Comparison of ENCODE assay signal across 16 cellular contexts in genomic region chr22:23820748-23821211, GRCh38. TPM values are rescaled to one million over a fixed set of nuclear protein-coding genes. Genes with fewer than 3 reads are reported as not detected.
DNase-seq lines count a peak whose midpoint lies in the region; ATAC-seq lines count a peak whose summit lies in the region.
"Had no signal": no experiment of that assay in that cellular context is flagged by ENCODE, and none has a peak within 500 bp of the region (broad histone marks: within the 10 kb centered on the region; RNA-seq: fewer than 3 reads in every experiment).

No MANE protein-coding gene starts in this region.

- H3K36me3 Mint-ChIP-seq in activated T-cell treated with anti-CD3 and anti-CD28 coated beads, Interleukin-2, amount 50 U/mL, for 72 hours (ENCODE audit: insufficient read depth in 2 of 2), result peaks cover 5 to 18% of the 10 kb centered on the region in 2 donors
- peaks cover 61% of the 10 kb centered on the region for H3K36me3 Mint-ChIP-seq in activated naive CD8-positive, alpha-beta T cell treated with anti-CD3 and anti-CD28 coated beads, Interleukin-2, amount 10 ng/mL, durations not matched to agents 7 days and 5 days
- peaks cover 86% of the 10 kb centered on the region for H3K36me3 Mint-ChIP-seq in stimulated activated effector memory CD8-positive, alpha-beta T cell treated with anti-CD3 and anti-CD28 coated beads, Interleukin-12 subunit alpha, Interleukin-12 subunit beta, amount 100 ng/mL, for 72 hours

- H3K27ac ChIP-seq in substantia nigra (ENCODE audit: low read depth, low read length, poor library complexity, severe bottlenecking), result no peak overlapping the region
- H3K27ac ChIP-seq: ovary had no signal

- no peaks in the 10 kb centered on the region for H3K9me3 Mint-ChIP-seq in activated T-cell treated with anti-CD3 and anti-CD28 coated beads, Interleukin-2, amount 50 U/mL, for 72 hours
- no peaks in the 10 kb centered on the region for H3K9me3 Mint-ChIP-seq in activated naive CD8-positive, alpha-beta T cell treated with anti-CD3 and anti-CD28 coated beads, Interleukin-2, amount 10 ng/mL, durations not matched to agents 7 days and 5 days
- no peaks in the 10 kb centered on the region for H3K9me3 Mint-ChIP-seq in stimulated activated effector memory CD8-positive, alpha-beta T cell treated with anti-CD3 and anti-CD28 coated beads, Interleukin-12 subunit alpha, Interleukin-12 subunit beta, amount 100 ng/mL, for 72 hours
- H3K9me3 Mint-ChIP-seq: T-cell had no signal

- H3K4me3 Mint-ChIP-seq in activated T-cell treated with anti-CD3 and anti-CD28 coated beads, Interleukin-2, amount 50 U/mL, for 72 hours, result peak overlapping the region in 1 of 2 donors; percentile 21
- peak overlapping the region; percentile 75 for H3K4me3 Mint-ChIP-seq in activated naive CD8-positive, alpha-beta T cell treated with anti-CD3 and anti-CD28 coated beads, Interleukin-2, amount 10 ng/mL, durations not matched to agents 7 days and 5 days
- H3K4me3 Mint-ChIP-seq in stimulated activated effector memory CD8-positive, alpha-beta T cell treated with anti-CD3 and anti-CD28 coated beads, Interleukin-12 subunit alpha, Interleukin-12 subunit beta, amount 100 ng/mL, for 72 hours, result peak overlapping the region; percentile 16
- H3K4me3 Mint-ChIP-seq: activated naive CD8-positive, alpha-beta T cell; T-cell had no signal

- peak; percentile 25 to 34 for DNase-seq in activated T-cell treated with anti-CD3 and anti-CD28 coated beads, Interleukin-2, amount 50 U/mL, for 72 hours
- DNase-seq in activated T-cell treated with anti-CD3 and anti-CD28 coated beads, Interleukin-2, amount 50 U/mL, for 48 hours, result no peak
- peak; percentile 94 for DNase-seq in KBM-7
- DNase-seq in activated naive CD8-positive, alpha-beta T cell treated with anti-CD3 and anti-CD28 coated beads, Interleukin-2, amount 10 ng/mL, durations not matched to agents 7 days and 5 days, result peak; percentile 73
- no peak for DNase-seq in stimulated activated effector memory CD8-positive, alpha-beta T cell treated with anti-CD3 and anti-CD28 coated beads, Interleukin-12 subunit alpha, Interleukin-12 subunit beta, amount 100 ng/mL, for 72 hours (ENCODE audit: low spot score in 2 of 2)
- no peak for DNase-seq in substantia nigra (lab: John Stamatoyannopoulos, UW)
- no peak for DNase-seq in posterior vena cava (ENCODE audit: low spot score)
- DNase-seq: activated CD4-positive, alpha-beta T cell treated with anti-CD3 and anti-CD28 coated beads for 48 hours; EL; mesenchymal stem cell; MM.1S; NCI-H2171 treated with DMSO at 0.1 percent for 48 hours; ovary; T-cell had no signal

- H3K27me3 Mint-ChIP-seq in activated T-cell treated with anti-CD3 and anti-CD28 coated beads, Interleukin-2, amount 50 U/mL, for 72 hours (ENCODE audit: low read depth), result no peaks in the 10 kb centered on the region
- no peaks in the 10 kb centered on the region for H3K27me3 Mint-ChIP-seq in activated naive CD8-positive, alpha-beta T cell treated with anti-CD3 and anti-CD28 coated beads, Interleukin-2, amount 10 ng/mL, durations not matched to agents 7 days and 5 days
- H3K27me3 Mint-ChIP-seq: activated naive CD8-positive, alpha-beta T cell; T-cell had no signal

- ATAC-seq in activated T-cell treated with anti-CD3 and anti-CD28 coated beads, Interleukin-2, amount 50 U/mL, for 72 hours (replicated peaks in 1 of 2), result peak; percentile 87 to 88
- peak; percentile 96 for ATAC-seq in activated naive CD8-positive, alpha-beta T cell treated with anti-CD3 and anti-CD28 coated beads, Interleukin-2, amount 10 ng/mL, durations not matched to agents 7 days and 5 days (ENCODE audit: low read depth)
- ATAC-seq in stimulated activated effector memory CD8-positive, alpha-beta T cell treated with anti-CD3 and anti-CD28 coated beads, Interleukin-12 subunit alpha, Interleukin-12 subunit beta, amount 100 ng/mL, for 72 hours, result peak; percentile 88
- ATAC-seq in GM18909 (IDR thresholded peaks at IDR 0.05; ENCODE audit: poor library complexity, unreplicated experiment), result no peak

- H3K27ac Mint-ChIP-seq in activated T-cell treated with anti-CD3 and anti-CD28 coated beads, Interleukin-2, amount 50 U/mL, for 72 hours, result peak overlapping the region; percentile 48
- peak overlapping the region; percentile 97 for H3K27ac Mint-ChIP-seq in activated naive CD8-positive, alpha-beta T cell treated with anti-CD3 and anti-CD28 coated beads, Interleukin-2, amount 10 ng/mL, durations not matched to agents 7 days and 5 days
- H3K27ac Mint-ChIP-seq in stimulated activated effector memory CD8-positive, alpha-beta T cell treated with anti-CD3 and anti-CD28 coated beads, Interleukin-12 subunit alpha, Interleukin-12 subunit beta, amount 100 ng/mL, for 72 hours, result peak overlapping the region; percentile 86
- H3K27ac Mint-ChIP-seq: activated naive CD8-positive, alpha-beta T cell had no signal

- peaks cover 11% of the 10 kb centered on the region for H3K4me1 Mint-ChIP-seq in activated T-cell treated with anti-CD3 and anti-CD28 coated beads, Interleukin-2, amount 50 U/mL, for 72 hours (ENCODE audit: low read depth)
- peaks cover 34% of the 10 kb centered on the region for H3K4me1 Mint-ChIP-seq in activated naive CD8-positive, alpha-beta T cell treated with anti-CD3 and anti-CD28 coated beads, Interleukin-2, amount 10 ng/mL, durations not matched to agents 7 days and 5 days
- H3K4me1 Mint-ChIP-seq in stimulated activated effector memory CD8-positive, alpha-beta T cell treated with anti-CD3 and anti-CD28 coated beads, Interleukin-12 subunit alpha, Interleukin-12 subunit beta, amount 100 ng/mL, for 72 hours, result peaks cover 16% of the 10 kb centered on the region

- in situ Hi-C loops in KBM-7 (cut with MboI; ENCODE audit: low pct_unique_long_range_greater_than_20kb, low sequenced_read_pairs), result loop anchor here (25.0 kb wide), 1 partner anchor 108 kb away; no protein-coding TSS in a partner anchor

- POLR2A ChIA-PET in activated naive CD8-positive, alpha-beta T cell treated with anti-CD3 and anti-CD28 coated beads, Interleukin-2, amount 10 ng/mL, durations not matched to agents 7 days and 5 days (lab: Charles Lee), result interaction anchor here (0.6 to 2.0 kb wide), 10 partner anchors 9 to 73 kb away, joined by 4 to 18 read pairs (median 4); partner anchors contain the start of genes CHCHD10, DERL3, MIF and SLC2A11

- intact Hi-C loops in posterior vena cava (cut with DNase I), result no loop called here

RNA-seq across cellular contexts. Expression of gene DERL3, which starts 18.0 kb away (rescaled TPM):
- total RNA-seq in activated T-cell treated with anti-CD3 and anti-CD28 coated beads, Interleukin-2, amount 50 U/mL, for 72 hours, result 1 to 10 TPM; 2.6 to 5.2 TPM
- total RNA-seq in activated naive CD8-positive, alpha-beta T cell treated with anti-CD3 and anti-CD28 coated beads, Interleukin-2, amount 10 ng/mL, durations not matched to agents 7 days and 5 days, result 1 to 10 TPM; 9.6 to 9.9 TPM
- total RNA-seq in posterior vena cava, result under 1 TPM; 0.83 to 0.95 TPM

RNA-seq across cellular contexts. Expression of gene SMARCB1, which starts 34.0 kb away (rescaled TPM):
- 10 to 100 TPM; 67.4 to 83.0 TPM for total RNA-seq in activated T-cell treated with anti-CD3 and anti-CD28 coated beads, Interleukin-2, amount 50 U/mL, for 72 hours
- total RNA-seq in activated naive CD8-positive, alpha-beta T cell treated with anti-CD3 and anti-CD28 coated beads, Interleukin-2, amount 10 ng/mL, durations not matched to agents 7 days and 5 days, result 10 to 100 TPM; 81.2 to 82.8 TPM
- total RNA-seq in posterior vena cava, result 10 to 100 TPM; 42.6 to 45.8 TPM

RNA-seq across cellular contexts. Expression of gene SLC2A11, which starts 36.9 kb away (rescaled TPM):
- total RNA-seq in activated T-cell treated with anti-CD3 and anti-CD28 coated beads, Interleukin-2, amount 50 U/mL, for 72 hours, result 10 to 100 TPM in 1 of 2 donors, 1 to 10 TPM in 1; 10.0 to 11.1 TPM
- total RNA-seq in activated naive CD8-positive, alpha-beta T cell treated with anti-CD3 and anti-CD28 coated beads, Interleukin-2, amount 10 ng/mL, durations not matched to agents 7 days and 5 days, result 10 to 100 TPM; 10.0 to 12.1 TPM
- 1 to 10 TPM; 4.9 to 7.4 TPM for total RNA-seq in posterior vena cava

RNA-seq across cellular contexts. Expression of gene MMP11, which starts 48.1 kb away (rescaled TPM):
- under 1 TPM; 0.46 to 0.56 TPM for total RNA-seq in activated T-cell treated with anti-CD3 and anti-CD28 coated beads, Interleukin-2, amount 50 U/mL, for 72 hours
- total RNA-seq in activated naive CD8-positive, alpha-beta T cell treated with anti-CD3 and anti-CD28 coated beads, Interleukin-2, amount 10 ng/mL, durations not matched to agents 7 days and 5 days, result 1 to 10 TPM; 2.1 to 2.4 TPM
- total RNA-seq in posterior vena cava, result 1 to 10 TPM; 2.8 to 5.8 TPM

RNA-seq across cellular contexts. Expression of gene CHCHD10, which starts 53.0 kb away (rescaled TPM):
- total RNA-seq in activated T-cell treated with anti-CD3 and anti-CD28 coated beads, Interleukin-2, amount 50 U/mL, for 72 hours, result 10 to 100 TPM; 54.4 to 62.5 TPM
- 100 to 1,000 TPM in 1 of 2 experiments, 10 to 100 TPM in 1; 99.8 to 111 TPM for total RNA-seq in activated naive CD8-positive, alpha-beta T cell treated with anti-CD3 and anti-CD28 coated beads, Interleukin-2, amount 10 ng/mL, durations not matched to agents 7 days and 5 days
- 10 to 100 TPM; 59.0 to 68.7 TPM for total RNA-seq in posterior vena cava

Comparison
In these comparisons a context has a peak if more than half of its experiments do, and no peak if none do; other contexts are left out.
1. DNase-seq: peak in activated T-cell treated with anti-CD3 and anti-CD28 coated beads, Interleukin-2, amount 50 U/mL, for 72 hours (2 of 2), KBM-7 (single experiment) and activated naive CD8-positive, alpha-beta T cell treated with anti-CD3 and anti-CD28 coated beads, Interleukin-2, amount 10 ng/mL, durations not matched to agents 7 days and 5 days (single experiment); none in activated T-cell treated with anti-CD3 and anti-CD28 coated beads, Interleukin-2, amount 50 U/mL, for 48 hours (0 of 2), stimulated activated effector memory CD8-positive, alpha-beta T cell treated with anti-CD3 and anti-CD28 coated beads, Interleukin-12 subunit alpha, Interleukin-12 subunit beta, amount 100 ng/mL, for 72 hours (0 of 2), substantia nigra (0 of 49) and posterior vena cava (single experiment).
2. Peak in every context shown above with its lines, with median percentiles within 50 percentile points of each other: H3K27ac Mint-ChIP-seq.